8 cellular contexts compared by ENCODE assay signal in the genomic region with DNA sequence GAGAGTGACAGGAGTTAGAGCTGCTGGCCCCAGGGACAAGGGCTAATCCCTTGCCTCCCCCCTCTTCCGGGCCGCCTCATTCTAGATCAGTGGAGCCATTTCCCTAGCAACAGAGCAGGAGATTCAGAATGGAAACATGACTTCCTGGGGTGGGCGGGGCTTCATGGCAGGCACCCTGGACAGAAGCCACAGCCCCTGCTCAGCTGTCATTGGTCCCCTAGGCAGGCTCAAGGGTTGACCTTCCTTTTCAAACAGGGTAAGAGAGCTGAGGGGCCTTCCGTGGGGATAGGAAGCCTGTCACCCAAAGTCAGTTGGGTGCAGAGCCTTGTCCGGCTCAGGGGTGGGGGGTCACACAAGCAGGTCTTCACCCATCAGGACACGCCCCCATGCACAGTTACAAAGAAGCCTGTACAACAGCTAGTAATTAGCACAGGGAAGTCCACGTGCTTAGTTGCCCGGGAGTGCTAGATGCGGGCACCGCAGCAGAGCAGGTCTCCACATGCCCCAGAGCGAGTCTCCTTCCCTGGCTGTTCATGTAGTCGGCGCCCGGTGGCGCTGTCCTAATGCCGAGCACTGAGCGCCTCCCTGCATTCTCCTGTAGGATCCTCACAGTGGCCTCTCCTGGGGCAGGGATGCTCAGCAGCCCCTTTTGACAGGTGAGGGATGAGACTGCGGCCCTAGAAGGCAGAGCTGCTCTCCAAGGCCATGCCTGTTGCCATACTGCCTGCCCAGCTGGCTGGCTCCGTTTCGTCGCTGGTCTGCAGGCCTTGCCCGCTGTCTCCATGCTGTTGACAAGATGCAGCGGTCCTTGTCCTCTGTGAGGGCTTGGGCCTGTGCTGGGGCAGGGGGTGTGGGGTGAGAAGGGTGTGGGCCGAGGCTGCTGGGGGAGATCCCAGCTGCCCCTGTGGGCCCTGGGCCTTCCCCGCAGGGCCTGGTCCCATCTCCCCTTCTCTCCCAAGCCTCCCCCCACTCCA. TPM values are rescaled to one million over a fixed set of nuclear protein-coding genes. Genes with fewer than 3 reads are reported as not detected.
DNase-seq lines count a peak whose midpoint lies in the region; ATAC-seq and TF ChIP-seq lines count a peak whose summit lies in the region.

No MANE protein-coding gene starts in this region.

- peak overlapping the region in 3 of 12 donors; percentile 1 to 24 (median 6) for H3K4me3 ChIP-seq in heart left ventricle

- peak; percentile 34 for ATAC-seq in HG02678 (IDR thresholded peaks at IDR 0.05; ENCODE audit: unreplicated experiment)
- ATAC-seq in activated naive CD8-positive, alpha-beta T cell treated with anti-CD3 and anti-CD28 coated beads, Interleukin-2, amount 50 U/mL, for 24 hours = peak; percentile 22
- peak; percentile 37 to 82 (median 54) for ATAC-seq in heart left ventricle
- ATAC-seq in GM18868 (IDR thresholded peaks at IDR 0.05; ENCODE audit: unreplicated experiment) = no peak
- no peak for ATAC-seq in HG03432 (IDR thresholded peaks at IDR 0.05; ENCODE audit: unreplicated experiment)

- peak overlapping the region in 10 of 12 donors; percentile 18 to 69 (median 52) for H3K27ac ChIP-seq in heart left ventricle

- H3K4me3 Mint-ChIP-seq in Calu3 (ENCODE audit: low read depth, unreplicated experiment) = no peak overlapping the region
- no peak overlapping the region for H3K4me3 Mint-ChIP-seq in activated naive CD8-positive, alpha-beta T cell treated with anti-CD3 and anti-CD28 coated beads, Interleukin-2, amount 50 U/mL, for 24 hours

- peaks cover 11% of the 10 kb centered on the region for H3K36me3 Mint-ChIP-seq in Calu3 (ENCODE audit: insufficient read depth, unreplicated experiment)
- peaks cover 6% of the 10 kb centered on the region for H3K36me3 Mint-ChIP-seq in activated naive CD8-positive, alpha-beta T cell treated with anti-CD3 and anti-CD28 coated beads, Interleukin-2, amount 50 U/mL, for 24 hours (ENCODE audit: low read depth)

- no peak overlapping the region for H3K27ac Mint-ChIP-seq in Calu3 (ENCODE audit: unreplicated experiment)
- H3K27ac Mint-ChIP-seq in activated naive CD8-positive, alpha-beta T cell treated with anti-CD3 and anti-CD28 coated beads, Interleukin-2, amount 50 U/mL, for 24 hours = no peak overlapping the region

- H3K27me3 Mint-ChIP-seq in Calu3 (ENCODE audit: unreplicated experiment) = no peaks in the 10 kb centered on the region
- H3K27me3 Mint-ChIP-seq in activated naive CD8-positive, alpha-beta T cell treated with anti-CD3 and anti-CD28 coated beads, Interleukin-2, amount 50 U/mL, for 24 hours = no peaks in the 10 kb centered on the region

- peaks cover 3 to 84% (median 60%) of the 10 kb centered on the region in 12 donors for H3K4me1 ChIP-seq in heart left ventricle

- CTCF ChIA-PET in Calu3 (lab: Charles Lee) = interaction anchor here (0.5 to 1.2 kb wide), 2 partner anchors 22 to 112 kb away, joined by 3 to 6 read pairs; no protein-coding TSS in a partner anchor

- H3K27me3 ChIP-seq in heart left ventricle = no peaks in the 10 kb centered on the region

- TF ChIP-seq CTCF in Calu3 (IDR thresholded peaks at IDR 0.05; ENCODE audit: unreplicated experiment) = no peak
- no peak for TF ChIP-seq CTCF in heart left ventricle (IDR thresholded peaks at IDR 0.05)

- 57 to 65% (median 59%) methylated on average over 6 to 25 of the region's 25 CpGs for WGBS in heart left ventricle, 4 donors

- H3K4me1 Mint-ChIP-seq in Calu3 (ENCODE audit: low read depth, unreplicated experiment) = no peaks in the 10 kb centered on the region
- H3K4me1 Mint-ChIP-seq in activated naive CD8-positive, alpha-beta T cell treated with anti-CD3 and anti-CD28 coated beads, Interleukin-2, amount 50 U/mL, for 24 hours = peaks cover 35% of the 10 kb centered on the region

- no peaks in the 10 kb centered on the region for H3K9me3 Mint-ChIP-seq in Calu3 (ENCODE audit: low read depth, unreplicated experiment)
- H3K9me3 Mint-ChIP-seq in activated naive CD8-positive, alpha-beta T cell treated with anti-CD3 and anti-CD28 coated beads, Interleukin-2, amount 50 U/mL, for 24 hours = no peaks in the 10 kb centered on the region

- peak; percentile 19 for DNase-seq in Calu3
- DNase-seq in NCI-H82 treated with DMSO at 0.1 percent for 48 hours (lab: John Stamatoyannopoulos, UW; ENCODE audit: unreplicated experiment) = peak; percentile 99
- DNase-seq in activated naive CD8-positive, alpha-beta T cell treated with anti-CD3 and anti-CD28 coated beads, Interleukin-2, amount 50 U/mL, for 24 hours = peak; percentile 59
- DNase-seq in heart left ventricle = peak; percentile 81 to 91 (median 86)
- peak; percentile 51 for DNase-seq in putamen (ENCODE audit: low spot score)

- TF ChIP-seq POLR2A in heart left ventricle (IDR thresholded peaks at IDR 0.05) = no peak

- no peaks in the 10 kb centered on the region for H3K9me3 ChIP-seq in heart left ventricle

- intact Hi-C loops in Calu3 (cut with micrococcal nuclease; ENCODE audit: unreplicated experiment) = no loop called here
- intact Hi-C loops in heart left ventricle (cut with DNase I) = no loop called here

- peaks cover 0 to 20% (median 13%) of the 10 kb centered on the region in 9 donors for H3K36me3 ChIP-seq in heart left ventricle

- BruUV-seq in Calu3 (replicated peaks; lab: Mats Ljungman, UMichigan) = no TSS peak

RNA-seq across cellular contexts. Expression of gene TMEM201, which starts 5.1 kb away (rescaled TPM):
- total RNA-seq in Calu3 (2022) = 17.4 and 18.5 TPM in 2 replicates
- 10 to 100 TPM; 16.0 to 24.8 (median 18.5) TPM for total RNA-seq in heart left ventricle
- polyA plus RNA-seq in heart left ventricle = 10 to 100 TPM; 13.1 to 22.9 TPM

RNA-seq across cellular contexts. Expression of gene SLC25A33, which starts 54.5 kb away (rescaled TPM):
- total RNA-seq in Calu3 (2022) (5.2 and 5.9 TPM in 2 replicates), heart left ventricle (1 to 10 TPM; 2.8 to 9.7 (median 4.5) TPM)
- 1 to 10 TPM; 4.4 to 6.6 TPM for polyA plus RNA-seq in heart left ventricle

RNA-seq across cellular contexts. Expression of gene PIK3CD, which starts 57.8 kb away (rescaled TPM):
- total RNA-seq in Calu3 (2022) = 2.2 and 2.6 TPM in 2 replicates
- 10 to 100 TPM in 3 of 9 donors, 1 to 10 TPM in 6; 2.3 to 18.8 (median 4.4) TPM for total RNA-seq in heart left ventricle
- polyA plus RNA-seq in heart left ventricle = 1 to 10 TPM; 1.9 to 2.0 TPM

Comparison
In these comparisons a context has a peak if more than half of its experiments do, and no peak if none do; other contexts are left out.
1. DNase-seq: peak in every context shown above with its lines; median percentile 99 in NCI-H82 treated with DMSO at 0.1 percent for 48 hours; 86 in heart left ventricle; 59 in activated naive CD8-positive, alpha-beta T cell treated with anti-CD3 and anti-CD28 coated beads, Interleukin-2, amount 50 U/mL, for 24 hours; 51 in putamen; 19 in Calu3.
2. ATAC-seq: peak in HG02678 (single experiment), activated naive CD8-positive, alpha-beta T cell treated with anti-CD3 and anti-CD28 coated beads, Interleukin-2, amount 50 U/mL, for 24 hours (single experiment) and heart left ventricle (4 of 4); none in GM18868 (single experiment) and HG03432 (single experiment).